19 cellular contexts compared by ENCODE assay signal in genomic region chr16:49097964-49098363, GRCh38.
"Had no signal": no experiment of that assay in that cellular context is flagged by ENCODE, and none has a peak within 500 bp of the region (broad histone marks: within the 10 kb centered on the region; RNA-seq: fewer than 3 reads in every experiment).

No MANE protein-coding gene starts in this region.

- H3K9me3 ChIP-seq: gastrocnemius medialis, lower lobe of right lung, mucosa of descending colon had no signal

- H3K27ac Mint-ChIP-seq: mesothelial cell of epicardium had no signal

- H3K4me3 ChIP-seq: coronary artery, dorsolateral prefrontal cortex, esophagus squamous epithelium, gastrocnemius medialis, left lung, lower lobe of right lung, mucosa of descending colon had no signal

- DNase-seq: dermis blood vessel endothelial cell; dorsolateral prefrontal cortex; effector CD4-positive, alpha-beta T cell; effector memory CD4-positive, alpha-beta T cell; esophagus squamous epithelium; foreskin fibroblast; foreskin melanocyte; gastrocnemius medialis; glutamatergic neuron; head of caudate nucleus; hippocampal formation; left cardiac atrium; left lung; lower lobe of right lung; mesenchymal stem cell; mucosa of descending colon; naive B cell had no signal

- H3K4me1 Mint-ChIP-seq: mesothelial cell of epicardium, naive B cell had no signal

- H3K4me3 Mint-ChIP-seq: mesothelial cell of epicardium, naive B cell had no signal

- ATAC-seq: gastrocnemius medialis, left lung, lower lobe of right lung, mucosa of descending colon had no signal

- H3K27ac ChIP-seq: coronary artery, dorsolateral prefrontal cortex, esophagus squamous epithelium, gastrocnemius medialis, left lung, lower lobe of right lung had no signal

- H3K4me1 ChIP-seq: esophagus squamous epithelium, left lung, lower lobe of right lung had no signal

- H3K27me3 Mint-ChIP-seq: naive B cell had no signal

- H3K27me3 ChIP-seq: dorsolateral prefrontal cortex, esophagus squamous epithelium, gastrocnemius medialis, left lung had no signal

- H3K36me3 ChIP-seq: esophagus squamous epithelium, gastrocnemius medialis, left lung, lower lobe of right lung had no signal

- H3K36me3 Mint-ChIP-seq: mesothelial cell of epicardium, naive B cell had no signal
